ENCODE assay signal across 9 cellular contexts in the genomic region with DNA sequence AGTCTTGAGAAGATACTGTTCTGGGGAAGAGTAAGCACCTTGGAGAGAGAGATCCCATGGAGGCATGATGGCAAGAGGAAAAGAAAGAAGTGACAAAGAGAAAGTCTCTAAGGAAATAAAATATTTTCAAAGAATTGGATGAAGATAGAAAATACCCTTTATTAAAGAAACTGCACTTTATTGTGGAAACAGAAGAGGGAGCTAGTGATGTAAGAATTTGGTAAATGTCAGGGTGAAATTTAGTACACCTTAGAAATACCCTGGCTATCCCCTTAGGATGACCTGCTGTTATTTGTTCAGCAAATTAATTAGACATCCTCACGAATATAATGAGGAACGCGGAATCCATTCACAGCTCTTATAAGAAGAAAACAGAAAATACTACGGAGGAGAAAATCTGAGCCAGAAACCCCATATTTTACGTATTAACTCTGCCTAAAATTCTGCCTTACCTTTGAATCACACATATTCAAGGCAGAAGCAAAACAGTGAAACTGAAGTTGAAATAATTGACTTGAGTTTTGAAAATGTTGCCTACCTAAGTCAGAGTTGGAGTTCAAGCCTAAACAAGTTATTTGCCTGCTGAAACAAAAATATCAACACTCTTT.
DNase-seq lines count a peak whose midpoint lies in the region; ATAC-seq, FAIRE-seq and TF ChIP-seq lines count a peak whose summit lies in the region.
"Had no signal": no experiment of that assay in that cellular context is flagged by ENCODE, and none has a peak within 500 bp of the region (broad histone marks: within the 10 kb centered on the region; RNA-seq: fewer than 3 reads in every experiment).

No MANE protein-coding gene starts in this region.

- ATAC-seq in RWPE2 (ENCODE audit: low read depth) (no peak), foreskin keratinocyte (no peak)
- ATAC-seq in naive thymus-derived CD4-positive, alpha-beta T cell, result no peak

- no peak overlapping the region for H3K27ac Mint-ChIP-seq in naive thymus-derived CD4-positive, alpha-beta T cell

- no peak overlapping the region for H3K4me3 Mint-ChIP-seq in naive thymus-derived CD4-positive, alpha-beta T cell

- intact Hi-C loops in A673 (cut with micrococcal nuclease; ENCODE audit: unreplicated experiment), result loop anchor here (5.0 to 10.0 kb wide), 2 partner anchors 285 to 422 kb away; no protein-coding TSS in a partner anchor
- intact Hi-C loops in naive thymus-derived CD4-positive, alpha-beta T cell (cut with micrococcal nuclease), result loop anchor here in 1 of 2 donors (5.0 kb wide), 2 partner anchors 287 to 597 kb away; no protein-coding TSS in a partner anchor

- peaks cover 0 to 19% (median 2%) of the 10 kb centered on the region in 11 donors for H3K9me3 Mint-ChIP-seq in naive thymus-derived CD4-positive, alpha-beta T cell

- no peaks in the 10 kb centered on the region for H3K36me3 Mint-ChIP-seq in naive thymus-derived CD4-positive, alpha-beta T cell

- no peaks in the 10 kb centered on the region for H3K36me3 ChIP-seq in A673 (ENCODE audit: insufficient read depth, low read length, poor library complexity, severe bottlenecking)
- H3K36me3 ChIP-seq in RWPE2 (ENCODE audit: low read depth), result no peaks in the 10 kb centered on the region
- no peaks in the 10 kb centered on the region for H3K36me3 ChIP-seq in naive thymus-derived CD4-positive, alpha-beta T cell (ENCODE audit: control insufficient read depth in 2 of 3, insufficient read depth in 3 of 3, low read length in 3 of 3)

- no peak overlapping the region for H3K27ac ChIP-seq in A673 (ENCODE audit: low read depth, low read length, poor library complexity, severe bottlenecking)
- H3K27ac ChIP-seq in RWPE2 (ENCODE audit: poor library complexity, severe bottlenecking), result no peak overlapping the region
- H3K27ac ChIP-seq in foreskin keratinocyte, result no peak overlapping the region
- no peak overlapping the region for H3K27ac ChIP-seq in naive thymus-derived CD4-positive, alpha-beta T cell (ENCODE audit: low read depth, low read length)

- CTCF ChIA-PET in A673 (lab: Charles Lee) (interaction anchor here (0.6 kb wide), 2 partner anchors 74 to 422 kb away, joined by 3 to 4 read pairs; no protein-coding TSS in a partner anchor), HEK293T (lab: Yijun Ruan, JAX) (interaction anchor here (0.7 kb wide), 1 partner anchor 11 kb away, joined by 3 read pairs; no protein-coding TSS in a partner anchor)
- CTCF ChIA-PET in naive thymus-derived CD4-positive, alpha-beta T cell (lab: Charles Lee), result no interaction called here

- H3K4me1 Mint-ChIP-seq in naive thymus-derived CD4-positive, alpha-beta T cell, result no peaks in the 10 kb centered on the region

- no peaks in the 10 kb centered on the region for H3K27me3 Mint-ChIP-seq in naive thymus-derived CD4-positive, alpha-beta T cell

- H3K4me3 ChIP-seq in A673 (ENCODE audit: low read depth, low read length, poor library complexity, severe bottlenecking), result no peak overlapping the region
- H3K4me3 ChIP-seq in RWPE2 (ENCODE audit: severe bottlenecking), result no peak overlapping the region
- no peak overlapping the region for H3K4me3 ChIP-seq in naive thymus-derived CD4-positive, alpha-beta T cell (ENCODE audit: low read length)

- TF ChIP-seq CTCF in A673 (conservative IDR thresholded peaks at IDR 0.05; ENCODE audit: low read depth, low read length), result peak; percentile 67
- peak; percentile 76 for TF ChIP-seq CTCF in RWPE2 (IDR thresholded peaks at IDR 0.05; ENCODE audit: poor library complexity, severe bottlenecking)
- peak; percentile 82 for TF ChIP-seq CTCF in foreskin keratinocyte (conservative IDR thresholded peaks at IDR 0.05)

- peak; percentile 28 for DNase-seq in A673 (ENCODE audit: low spot score)
- DNase-seq in GM19239 (ENCODE audit: insufficient read length, low spot score), result no peak
- no peak for DNase-seq in RWPE2 (ENCODE audit: low spot score)
- DNase-seq in foreskin keratinocyte, result peak in 1 of 2 donors; percentile 17
- no peak for DNase-seq in naive thymus-derived CD4-positive, alpha-beta T cell
- DNase-seq in HEK293T (ENCODE audit: extremely low spot score), result no peak
- DNase-seq in globus pallidus (ENCODE audit: low spot score), result no peak
- no peak for DNase-seq in cortex of kidney (lab: John Stamatoyannopoulos, UW)
- DNase-seq: NCI-H1105 had no signal

- H3K4me1 ChIP-seq in A673 (ENCODE audit: insufficient read depth, low read length, poor library complexity, severe bottlenecking), result no peaks in the 10 kb centered on the region
- H3K4me1 ChIP-seq in RWPE2 (ENCODE audit: insufficient read depth, poor library complexity, severe bottlenecking), result no peaks in the 10 kb centered on the region
- no peaks in the 10 kb centered on the region for H3K4me1 ChIP-seq in foreskin keratinocyte
- H3K4me1 ChIP-seq in naive thymus-derived CD4-positive, alpha-beta T cell (ENCODE audit: control insufficient read depth in 2 of 2, insufficient read depth in 2 of 2, low read length in 2 of 2), result no peaks in the 10 kb centered on the region

- FAIRE-seq in GM19239 (lab: Jason Lieb, UNC), result peak; percentile 78

- POLR2A ChIA-PET in A673 (lab: Charles Lee; ENCODE audit: low non-redundant PET), result no interaction called here
- POLR2A ChIA-PET in naive thymus-derived CD4-positive, alpha-beta T cell (lab: Charles Lee), result no interaction called here
- POLR2A ChIA-PET in HEK293T (lab: Yijun Ruan, JAX), result no interaction called here

- BruUV-seq in A673 (replicated peaks; lab: Mats Ljungman, UMichigan), result no TSS peak

- H3K9me3 ChIP-seq in A673 (ENCODE audit: low read depth, low read length, poor library complexity, severe bottlenecking) (no peaks in the 10 kb centered on the region), RWPE2 (ENCODE audit: severe bottlenecking) (peaks cover 2% of the 10 kb centered on the region)
- no peaks in the 10 kb centered on the region for H3K9me3 ChIP-seq in naive thymus-derived CD4-positive, alpha-beta T cell (ENCODE audit: control insufficient read depth in 2 of 3, low read length in 3 of 3)

- H3K27me3 ChIP-seq in A673 (replicated peaks; ENCODE audit: insufficient read depth, low read depth, low read length, poor library complexity), result no peaks in the 10 kb centered on the region
- H3K27me3 ChIP-seq in RWPE2 (ENCODE audit: insufficient read depth, poor library complexity, severe bottlenecking), result no peaks in the 10 kb centered on the region
- peaks cover 9% of the 10 kb centered on the region for H3K27me3 ChIP-seq in foreskin keratinocyte
- no peaks in the 10 kb centered on the region for H3K27me3 ChIP-seq in naive thymus-derived CD4-positive, alpha-beta T cell (ENCODE audit: control insufficient read depth in 2 of 2, insufficient read depth in 2 of 2, low read length in 2 of 2)

TF ChIP-seq in HEK293T, 16 proteins besides CTCF, POLR2A, EP300 and RAD21:
- TF ChIP-seq FOXK2 (IDR thresholded peaks at IDR 0.05) (no peak), BHLHE40 (IDR thresholded peaks at IDR 0.05; ENCODE audit: borderline replicate concordance) (no peak), SP1 (IDR thresholded peaks at IDR 0.05) (no peak), ELF4 (IDR thresholded peaks at IDR 0.05) (no peak), CTBP1 (IDR thresholded peaks at IDR 0.05; ENCODE audit: borderline replicate concordance) (no peak), FOXA1 (IDR thresholded peaks at IDR 0.05) (no peak), TARDBP (IDR thresholded peaks at IDR 0.05) (no peak), ZNF384 (IDR thresholded peaks at IDR 0.05) (no peak), ARNT (IDR thresholded peaks at IDR 0.05) (no peak), NFRKB (IDR thresholded peaks at IDR 0.05) (no peak), HDGF (IDR thresholded peaks at IDR 0.05; ENCODE audit: borderline replicate concordance) (no peak), FOXM1 (IDR thresholded peaks at IDR 0.05; ENCODE audit: borderline replicate concordance) (no peak), SUZ12 (IDR thresholded peaks at IDR 0.05) (no peak)
- TF ChIP-seq, protein P1, sequence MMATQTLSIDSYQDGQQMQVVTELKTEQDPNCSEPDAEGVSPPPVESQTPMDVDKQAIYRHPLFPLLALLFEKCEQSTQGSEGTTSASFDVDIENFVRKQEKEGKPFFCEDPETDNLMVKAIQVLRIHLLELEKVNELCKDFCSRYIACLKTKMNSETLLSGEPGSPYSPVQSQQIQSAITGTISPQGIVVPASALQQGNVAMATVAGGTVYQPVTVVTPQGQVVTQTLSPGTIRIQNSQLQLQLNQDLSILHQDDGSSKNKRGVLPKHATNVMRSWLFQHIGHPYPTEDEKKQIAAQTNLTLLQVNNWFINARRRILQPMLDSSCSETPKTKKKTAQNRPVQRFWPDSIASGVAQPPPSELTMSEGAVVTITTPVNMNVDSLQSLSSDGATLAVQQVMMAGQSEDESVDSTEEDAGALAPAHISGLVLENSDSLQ (IDR thresholded peaks at IDR 0.05), result no peak
